In the genomic region with DNA sequence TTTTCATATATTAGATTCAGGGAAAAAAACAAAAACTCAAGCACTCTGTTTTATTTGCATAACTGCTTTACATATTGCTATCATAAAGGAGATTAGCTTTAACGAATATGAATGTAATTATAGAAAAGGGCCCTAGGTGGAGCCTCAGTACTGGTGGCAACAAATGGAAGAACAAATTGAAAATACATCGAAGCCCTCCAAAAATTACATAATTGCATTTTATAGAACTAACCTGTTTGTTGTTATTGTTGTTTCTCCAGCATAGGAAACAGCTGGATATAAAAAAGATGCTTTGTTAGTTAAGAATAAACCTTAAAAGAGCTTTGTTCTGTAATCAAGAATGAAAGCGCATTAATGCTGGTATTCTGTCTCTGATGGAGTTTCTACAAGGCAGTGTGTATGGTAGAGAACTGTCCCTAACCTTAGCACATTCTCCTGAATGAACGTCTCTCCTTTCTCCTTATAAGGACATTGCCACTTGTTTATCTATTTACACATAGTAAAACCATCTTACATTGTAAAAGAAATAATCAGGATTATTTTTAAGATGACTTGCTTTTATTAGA, we compare ENCODE assay signal across 8 cellular contexts. TPM values are rescaled to one million over a fixed set of nuclear protein-coding genes. Genes with fewer than 3 reads are reported as not detected.
DNase-seq lines count a peak whose midpoint lies in the region; ATAC-seq, FAIRE-seq and TF ChIP-seq lines count a peak whose summit lies in the region.

No MANE protein-coding gene starts in this region.

- 38% methylated on average over 4 of the region's 4 CpGs for WGBS in smooth muscle cell (ENCODE audit: low lambda C conversion rate)

- H3K27me3 ChIP-seq in WERI-Rb-1 (ENCODE audit: insufficient read depth, low read depth, severe bottlenecking) (no peaks in the 10 kb centered on the region), smooth muscle cell (ENCODE audit: low read depth) (no peaks in the 10 kb centered on the region)

- peak; percentile 13 for FAIRE-seq in GM12891 (lab: Jason Lieb, UNC)

- H3F3A ChIP-seq in smooth muscle cell (ENCODE audit: low read depth) = peaks cover 3% of the 10 kb centered on the region

- TF ChIP-seq POLR2A in GM12891 (IDR thresholded peaks at IDR 0.05; ENCODE audit: low read depth, low read length) = no peak

- ATAC-seq in HG02870 (IDR thresholded peaks at IDR 0.05; ENCODE audit: unreplicated experiment) = peak; percentile 93
- ATAC-seq in left cardiac atrium = peak; percentile 72 to 78

- H3K36me3 ChIP-seq in WERI-Rb-1 = no peaks in the 10 kb centered on the region
- H3K36me3 ChIP-seq in smooth muscle cell (ENCODE audit: low read depth) = no peaks in the 10 kb centered on the region

- TF ChIP-seq CTCF in WERI-Rb-1 (IDR thresholded peaks at IDR 0.05; ENCODE audit: low read depth, low read length) = no peak
- peak; percentile 59 for TF ChIP-seq CTCF in smooth muscle cell (IDR thresholded peaks at IDR 0.05; ENCODE audit: borderline replicate concordance, insufficient read depth, poor library complexity, severe bottlenecking)

- H3K4me3 ChIP-seq in WERI-Rb-1 (ENCODE audit: low read depth, low read length) = 0 out of 2 replicates have a peak overlapping the region, but pooled peaks have one; percentile 7
- peak overlapping the region; percentile 40 for H3K4me3 ChIP-seq in smooth muscle cell

- no peaks in the 10 kb centered on the region for H3K79me2 ChIP-seq in smooth muscle cell (ENCODE audit: low read depth)

- H2AFZ ChIP-seq in smooth muscle cell (ENCODE audit: low read depth) = no peak overlapping the region

- intact Hi-C loops in left cardiac atrium (cut with DNase I) = loop anchor here (2.0 to 10.0 kb wide), 3 partner anchors 104 to 244 kb away; no protein-coding TSS in a partner anchor

- H3K4me2 ChIP-seq in smooth muscle cell = peak overlapping the region; percentile 79

- H3K9ac ChIP-seq in smooth muscle cell (ENCODE audit: low read depth) = no peak overlapping the region

- H3K9me3 ChIP-seq in WERI-Rb-1 (ENCODE audit: severe bottlenecking) (no peaks in the 10 kb centered on the region), smooth muscle cell (replicated peaks; ENCODE audit: low read depth) (no peaks in the 10 kb centered on the region)

- DNase-seq in A172 (ENCODE audit: low spot score) (peak; percentile 18), GM12891 (ENCODE audit: insufficient read length, low spot score) (no peak), NCI-H146 (lab: John Stamatoyannopoulos, UW) (peak; percentile 45), WERI-Rb-1 (no peak), left cardiac atrium (no peak), smooth muscle cell (lab: John Stamatoyannopoulos, UW; ENCODE audit: unreplicated experiment) (no peak)
- DNase-seq in stimulated activated naive CD4-positive, alpha-beta T cell treated with Interleukin-2 at 50 U/mL for 16 hours (lab: John Stamatoyannopoulos, UW) = no peak

- H4K20me1 ChIP-seq in smooth muscle cell (ENCODE audit: low read depth) = no peaks in the 10 kb centered on the region

- H3K4me1 ChIP-seq in smooth muscle cell (ENCODE audit: low read depth) = peaks cover 14% of the 10 kb centered on the region

- H3K27ac ChIP-seq in WERI-Rb-1 (no peak overlapping the region), smooth muscle cell (ENCODE audit: low read depth) (peak overlapping the region; percentile 79)

TF ChIP-seq in GM12891, 5 proteins besides CTCF, POLR2A, EP300 and RAD21:
- TF ChIP-seq POU2F2 (IDR thresholded peaks at IDR 0.05; ENCODE audit: low read depth, low read length) (no peak), POLR2AphosphoS5 (IDR thresholded peaks at IDR 0.05; ENCODE audit: low read depth, low read length) (no peak), SPI1 (IDR thresholded peaks at IDR 0.05; ENCODE audit: low read depth, low read length) (no peak), PAX5 (IDR thresholded peaks at IDR 0.05; ENCODE audit: insufficient read depth, low read length, severe bottlenecking) (no peak), TAF1 (IDR thresholded peaks at IDR 0.05; ENCODE audit: low read depth, low read length) (no peak)

RNA-seq across cellular contexts. Expression of a gene that starts 33.7 kb away (rescaled TPM):
- 1.7 and 2.1 TPM in 2 replicates for total RNA-seq in A172 (2014; rRNA removed; shearing (Covaris generic))
- 0.09 TPM for polyA plus RNA-seq in GM12891 (2012; ENCODE audit: low read depth, missing spikeins)
- total RNA-seq in left cardiac atrium (1 to 10 TPM; 2.2 to 3.0 TPM), smooth muscle cell (8.9 and 12.9 TPM in 2 replicates)
- polyA plus RNA-seq in smooth muscle cell = 3.0 and 4.6 TPM in 2 replicates

Comparison
In these comparisons a context has a peak if more than half of its experiments do, and no peak if none do; other contexts are left out.
1. DNase-seq: peak in A172 (single experiment) and NCI-H146 (single experiment); none in GM12891 (single experiment), WERI-Rb-1 (single experiment), left cardiac atrium (single experiment), smooth muscle cell (single experiment) and stimulated activated naive CD4-positive, alpha-beta T cell treated with Interleukin-2 at 50 U/mL for 16 hours (single experiment).